In the genomic region with DNA sequence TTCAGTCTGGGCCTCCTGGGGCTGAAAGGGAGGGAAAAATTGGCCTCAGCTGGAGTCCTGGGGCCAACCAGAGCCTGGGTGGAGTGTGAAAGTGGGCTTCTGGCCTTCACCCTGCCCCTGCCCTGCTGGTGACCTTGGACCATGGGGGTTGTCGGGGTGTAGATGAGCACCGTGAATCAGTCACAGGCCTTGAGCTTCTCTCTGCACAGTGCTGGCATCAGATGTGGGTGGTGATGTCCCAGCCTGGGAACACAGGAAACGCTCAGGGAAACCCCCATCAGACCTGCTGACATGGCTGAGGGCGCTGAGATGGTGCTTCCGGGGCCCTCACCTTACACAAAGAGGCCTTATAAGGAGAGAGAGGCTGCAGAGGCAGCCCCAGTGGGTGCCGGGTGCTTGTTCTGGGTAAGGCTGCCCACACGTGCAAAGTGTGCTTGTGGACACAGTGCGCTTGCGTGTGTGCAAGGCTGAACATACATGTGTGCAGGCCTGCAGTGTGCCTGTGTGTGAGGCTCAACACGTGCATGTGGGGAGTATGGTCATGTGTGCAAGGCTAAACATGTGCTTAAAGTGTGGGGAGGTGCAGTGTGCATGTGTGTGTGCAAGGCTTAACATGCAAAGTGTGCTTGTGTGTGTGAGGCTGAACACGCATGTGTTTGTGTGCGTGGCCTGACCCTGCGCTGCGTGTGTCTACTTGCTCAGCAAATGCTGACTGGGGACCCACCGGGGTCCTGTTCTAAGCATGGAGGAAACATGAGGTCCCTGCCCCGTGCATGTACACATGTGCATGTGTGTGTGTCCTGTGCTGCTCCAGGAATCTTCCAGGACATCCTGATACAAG, we compare ENCODE assay signal across 1 cellular context.
TF ChIP-seq lines count a peak whose summit lies in the region.

No MANE protein-coding gene starts in this region.

TF ChIP-seq in HepG2, 621 proteins besides CTCF, POLR2A, EP300 and RAD21 (continued from another document and continues in another):
- TF ChIP-seq, protein P1, sequence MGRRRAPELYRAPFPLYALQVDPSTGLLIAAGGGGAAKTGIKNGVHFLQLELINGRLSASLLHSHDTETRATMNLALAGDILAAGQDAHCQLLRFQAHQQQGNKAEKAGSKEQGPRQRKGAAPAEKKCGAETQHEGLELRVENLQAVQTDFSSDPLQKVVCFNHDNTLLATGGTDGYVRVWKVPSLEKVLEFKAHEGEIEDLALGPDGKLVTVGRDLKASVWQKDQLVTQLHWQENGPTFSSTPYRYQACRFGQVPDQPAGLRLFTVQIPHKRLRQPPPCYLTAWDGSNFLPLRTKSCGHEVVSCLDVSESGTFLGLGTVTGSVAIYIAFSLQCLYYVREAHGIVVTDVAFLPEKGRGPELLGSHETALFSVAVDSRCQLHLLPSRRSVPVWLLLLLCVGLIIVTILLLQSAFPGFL (CRISPR knock-in tag; IDR thresholded peaks at IDR 0.05), result no peak
- TF ChIP-seq, protein P2, sequence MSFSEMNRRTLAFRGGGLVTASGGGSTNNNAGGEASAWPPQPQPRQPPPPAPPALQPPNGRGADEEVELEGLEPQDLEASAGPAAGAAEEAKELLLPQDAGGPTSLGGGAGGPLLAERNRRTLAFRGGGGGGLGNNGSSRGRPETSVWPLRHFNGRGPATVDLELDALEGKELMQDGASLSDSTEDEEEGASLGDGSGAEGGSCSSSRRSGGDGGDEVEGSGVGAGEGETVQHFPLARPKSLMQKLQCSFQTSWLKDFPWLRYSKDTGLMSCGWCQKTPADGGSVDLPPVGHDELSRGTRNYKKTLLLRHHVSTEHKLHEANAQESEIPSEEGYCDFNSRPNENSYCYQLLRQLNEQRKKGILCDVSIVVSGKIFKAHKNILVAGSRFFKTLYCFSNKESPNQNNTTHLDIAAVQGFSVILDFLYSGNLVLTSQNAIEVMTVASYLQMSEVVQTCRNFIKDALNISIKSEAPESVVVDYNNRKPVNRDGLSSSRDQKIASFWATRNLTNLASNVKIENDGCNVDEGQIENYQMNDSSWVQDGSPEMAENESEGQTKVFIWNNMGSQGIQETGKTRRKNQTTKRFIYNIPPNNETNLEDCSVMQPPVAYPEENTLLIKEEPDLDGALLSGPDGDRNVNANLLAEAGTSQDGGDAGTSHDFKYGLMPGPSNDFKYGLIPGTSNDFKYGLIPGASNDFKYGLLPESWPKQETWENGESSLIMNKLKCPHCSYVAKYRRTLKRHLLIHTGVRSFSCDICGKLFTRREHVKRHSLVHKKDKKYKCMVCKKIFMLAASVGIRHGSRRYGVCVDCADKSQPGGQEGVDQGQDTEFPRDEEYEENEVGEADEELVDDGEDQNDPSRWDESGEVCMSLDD (CRISPR knock-in tag; IDR thresholded peaks at IDR 0.05; ENCODE audit: borderline replicate concordance), result no peak
- TF ChIP-seq ZNF674 (CRISPR knock-in tag; IDR thresholded peaks at IDR 0.05; ENCODE audit: low read depth), result no peak
- no peak for TF ChIP-seq ZFP36L2 (CRISPR knock-in tag; IDR thresholded peaks at IDR 0.05)
- no peak for TF ChIP-seq GFI1 (CRISPR knock-in tag; IDR thresholded peaks at IDR 0.05; ENCODE audit: borderline replicate concordance)
- no peak for TF ChIP-seq SSRP1 (CRISPR knock-in tag; IDR thresholded peaks at IDR 0.05)
- no peak for TF ChIP-seq ZNF34 (CRISPR knock-in tag; IDR thresholded peaks at IDR 0.05; ENCODE audit: borderline replicate concordance)
- no peak for TF ChIP-seq ZC3H4 (CRISPR knock-in tag; IDR thresholded peaks at IDR 0.05; ENCODE audit: borderline replicate concordance)
- no peak for TF ChIP-seq ZNF713 (CRISPR knock-in tag; IDR thresholded peaks at IDR 0.05)
- no peak for TF ChIP-seq ZNF839 (CRISPR knock-in tag; IDR thresholded peaks at IDR 0.05; ENCODE audit: borderline replicate concordance)
- TF ChIP-seq ZNF335 (CRISPR knock-in tag; IDR thresholded peaks at IDR 0.05), result no peak
- no peak for TF ChIP-seq ZFP1 (CRISPR knock-in tag; IDR thresholded peaks at IDR 0.05)
- no peak for TF ChIP-seq SIN3B (IDR thresholded peaks at IDR 0.05; ENCODE audit: low read length)
- TF ChIP-seq ATF7 (IDR thresholded peaks at IDR 0.05), result no peak
- no peak for TF ChIP-seq ATF7 (CRISPR knock-in tag; IDR thresholded peaks at IDR 0.05)
- TF ChIP-seq ZNF260 (CRISPR knock-in tag; IDR thresholded peaks at IDR 0.05; ENCODE audit: borderline replicate concordance, low read depth), result no peak
- TF ChIP-seq ZNF121 (CRISPR knock-in tag; IDR thresholded peaks at IDR 0.05), result no peak
- TF ChIP-seq AGO2 (optimal IDR thresholded peaks at IDR 0.05; ENCODE audit: low read depth, low read length), result peak; percentile 65
- peak; percentile 64; the same call in 1 of the 2 replicates for TF ChIP-seq HIVEP1 (CRISPR knock-in tag; IDR thresholded peaks at IDR 0.05)
- TF ChIP-seq MTF1 (CRISPR knock-in tag; IDR thresholded peaks at IDR 0.05), result no peak
- TF ChIP-seq NFYC (CRISPR knock-in tag; IDR thresholded peaks at IDR 0.05), result no peak
- no peak for TF ChIP-seq POLR2G (IDR thresholded peaks at IDR 0.05; ENCODE audit: low read depth, low read length)
- TF ChIP-seq ZNF615 (CRISPR knock-in tag; IDR thresholded peaks at IDR 0.05; ENCODE audit: borderline replicate concordance), result no peak
- TF ChIP-seq, protein P3, sequence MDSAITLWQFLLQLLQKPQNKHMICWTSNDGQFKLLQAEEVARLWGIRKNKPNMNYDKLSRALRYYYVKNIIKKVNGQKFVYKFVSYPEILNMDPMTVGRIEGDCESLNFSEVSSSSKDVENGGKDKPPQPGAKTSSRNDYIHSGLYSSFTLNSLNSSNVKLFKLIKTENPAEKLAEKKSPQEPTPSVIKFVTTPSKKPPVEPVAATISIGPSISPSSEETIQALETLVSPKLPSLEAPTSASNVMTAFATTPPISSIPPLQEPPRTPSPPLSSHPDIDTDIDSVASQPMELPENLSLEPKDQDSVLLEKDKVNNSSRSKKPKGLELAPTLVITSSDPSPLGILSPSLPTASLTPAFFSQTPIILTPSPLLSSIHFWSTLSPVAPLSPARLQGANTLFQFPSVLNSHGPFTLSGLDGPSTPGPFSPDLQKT (CRISPR knock-in tag; IDR thresholded peaks at IDR 0.05; ENCODE audit: borderline replicate concordance), result no peak
- no peak for TF ChIP-seq ZNF788 (CRISPR knock-in tag; IDR thresholded peaks at IDR 0.05; ENCODE audit: borderline replicate concordance)
- TF ChIP-seq, protein P4, sequence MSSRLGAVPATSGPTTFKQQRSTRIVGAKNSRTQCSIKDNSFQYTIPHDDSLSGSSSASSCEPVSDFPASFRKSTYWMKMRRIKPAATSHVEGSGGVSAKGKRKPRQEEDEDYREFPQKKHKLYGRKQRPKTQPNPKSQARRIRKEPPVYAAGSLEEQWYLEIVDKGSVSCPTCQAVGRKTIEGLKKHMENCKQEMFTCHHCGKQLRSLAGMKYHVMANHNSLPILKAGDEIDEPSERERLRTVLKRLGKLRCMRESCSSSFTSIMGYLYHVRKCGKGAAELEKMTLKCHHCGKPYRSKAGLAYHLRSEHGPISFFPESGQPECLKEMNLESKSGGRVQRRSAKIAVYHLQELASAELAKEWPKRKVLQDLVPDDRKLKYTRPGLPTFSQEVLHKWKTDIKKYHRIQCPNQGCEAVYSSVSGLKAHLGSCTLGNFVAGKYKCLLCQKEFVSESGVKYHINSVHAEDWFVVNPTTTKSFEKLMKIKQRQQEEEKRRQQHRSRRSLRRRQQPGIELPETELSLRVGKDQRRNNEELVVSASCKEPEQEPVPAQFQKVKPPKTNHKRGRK (CRISPR knock-in tag; IDR thresholded peaks at IDR 0.05), result no peak
- no peak for TF ChIP-seq MAFF (IDR thresholded peaks at IDR 0.05; ENCODE audit: low read depth, low read length)
- peak; percentile 16 for TF ChIP-seq YY1 (IDR thresholded peaks at IDR 0.05; ENCODE audit: insufficient read depth, insufficient replicate concordance, low read depth, low read length)
- TF ChIP-seq, protein P5, sequence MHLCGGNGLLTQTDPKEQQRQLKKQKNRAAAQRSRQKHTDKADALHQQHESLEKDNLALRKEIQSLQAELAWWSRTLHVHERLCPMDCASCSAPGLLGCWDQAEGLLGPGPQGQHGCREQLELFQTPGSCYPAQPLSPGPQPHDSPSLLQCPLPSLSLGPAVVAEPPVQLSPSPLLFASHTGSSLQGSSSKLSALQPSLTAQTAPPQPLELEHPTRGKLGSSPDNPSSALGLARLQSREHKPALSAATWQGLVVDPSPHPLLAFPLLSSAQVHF (CRISPR knock-in tag; IDR thresholded peaks at IDR 0.05), result no peak
- no peak for TF ChIP-seq ZNF552 (CRISPR knock-in tag; IDR thresholded peaks at IDR 0.05; ENCODE audit: borderline replicate concordance)
- no peak; the same call in 1 of the 2 replicates for TF ChIP-seq KDM5B (CRISPR knock-in tag; IDR thresholded peaks at IDR 0.05; ENCODE audit: borderline replicate concordance)
- TF ChIP-seq NCOA1 (CRISPR knock-in tag; IDR thresholded peaks at IDR 0.05), result peak; percentile 38; the same call in 1 of the 2 replicates
- TF ChIP-seq KLF13 (CRISPR knock-in tag; IDR thresholded peaks at IDR 0.05), result no peak
- no peak for TF ChIP-seq ZNF777 (CRISPR knock-in tag; IDR thresholded peaks at IDR 0.05)
- no peak for TF ChIP-seq CBFB (CRISPR knock-in tag; IDR thresholded peaks at IDR 0.05)
- TF ChIP-seq TP53 (CRISPR knock-in tag; conservative IDR thresholded peaks at IDR 0.05), result no peak
- TF ChIP-seq KDM1A (CRISPR knock-in tag; IDR thresholded peaks at IDR 0.05), result no peak
- TF ChIP-seq MED1 (CRISPR knock-in tag; IDR thresholded peaks at IDR 0.05), result peak; percentile 58
- TF ChIP-seq ATF1 (CRISPR knock-in tag; IDR thresholded peaks at IDR 0.05), result no peak
- TF ChIP-seq SP2 (CRISPR knock-in tag; IDR thresholded peaks at IDR 0.05), result no peak
- no peak for TF ChIP-seq MBD4 (IDR thresholded peaks at IDR 0.05; ENCODE audit: borderline replicate concordance, low read length)
- TF ChIP-seq ZNF768 (CRISPR knock-in tag; IDR thresholded peaks at IDR 0.05), result 0 out of 2 replicates have a peak, but pooled peaks have one; percentile 8
- TF ChIP-seq, protein P6, sequence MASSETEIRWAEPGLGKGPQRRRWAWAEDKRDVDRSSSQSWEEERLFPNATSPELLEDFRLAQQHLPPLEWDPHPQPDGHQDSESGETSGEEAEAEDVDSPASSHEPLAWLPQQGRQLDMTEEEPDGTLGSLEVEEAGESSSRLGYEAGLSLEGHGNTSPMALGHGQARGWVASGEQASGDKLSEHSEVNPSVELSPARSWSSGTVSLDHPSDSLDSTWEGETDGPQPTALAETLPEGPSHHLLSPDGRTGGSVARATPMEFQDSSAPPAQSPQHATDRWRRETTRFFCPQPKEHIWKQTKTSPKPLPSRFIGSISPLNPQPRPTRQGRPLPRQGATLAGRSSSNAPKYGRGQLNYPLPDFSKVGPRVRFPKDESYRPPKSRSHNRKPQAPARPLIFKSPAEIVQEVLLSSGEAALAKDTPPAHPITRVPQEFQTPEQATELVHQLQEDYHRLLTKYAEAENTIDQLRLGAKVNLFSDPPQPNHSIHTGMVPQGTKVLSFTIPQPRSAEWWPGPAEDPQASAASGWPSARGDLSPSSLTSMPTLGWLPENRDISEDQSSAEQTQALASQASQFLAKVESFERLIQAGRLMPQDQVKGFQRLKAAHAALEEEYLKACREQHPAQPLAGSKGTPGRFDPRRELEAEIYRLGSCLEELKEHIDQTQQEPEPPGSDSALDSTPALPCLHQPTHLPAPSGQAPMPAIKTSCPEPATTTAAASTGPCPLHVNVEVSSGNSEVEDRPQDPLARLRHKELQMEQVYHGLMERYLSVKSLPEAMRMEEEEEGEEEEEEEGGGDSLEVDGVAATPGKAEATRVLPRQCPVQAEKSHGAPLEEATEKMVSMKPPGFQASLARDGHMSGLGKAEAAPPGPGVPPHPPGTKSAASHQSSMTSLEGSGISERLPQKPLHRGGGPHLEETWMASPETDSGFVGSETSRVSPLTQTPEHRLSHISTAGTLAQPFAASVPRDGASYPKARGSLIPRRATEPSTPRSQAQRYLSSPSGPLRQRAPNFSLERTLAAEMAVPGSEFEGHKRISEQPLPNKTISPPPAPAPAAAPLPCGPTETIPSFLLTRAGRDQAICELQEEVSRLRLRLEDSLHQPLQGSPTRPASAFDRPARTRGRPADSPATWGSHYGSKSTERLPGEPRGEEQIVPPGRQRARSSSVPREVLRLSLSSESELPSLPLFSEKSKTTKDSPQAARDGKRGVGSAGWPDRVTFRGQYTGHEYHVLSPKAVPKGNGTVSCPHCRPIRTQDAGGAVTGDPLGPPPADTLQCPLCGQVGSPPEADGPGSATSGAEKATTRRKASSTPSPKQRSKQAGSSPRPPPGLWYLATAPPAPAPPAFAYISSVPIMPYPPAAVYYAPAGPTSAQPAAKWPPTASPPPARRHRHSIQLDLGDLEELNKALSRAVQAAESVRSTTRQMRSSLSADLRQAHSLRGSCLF (CRISPR knock-in tag; IDR thresholded peaks at IDR 0.05; ENCODE audit: borderline replicate concordance), result no peak
- no peak for TF ChIP-seq KDM4B (CRISPR knock-in tag; IDR thresholded peaks at IDR 0.05)
- TF ChIP-seq CBX1 (IDR thresholded peaks at IDR 0.05; ENCODE audit: low read depth), result no peak
- TF ChIP-seq MAZ (IDR thresholded peaks at IDR 0.05; ENCODE audit: borderline replicate concordance, low read depth, low read length), result no peak; the same call in 1 of the 2 replicates
- TF ChIP-seq MAZ (CRISPR knock-in tag; IDR thresholded peaks at IDR 0.05; ENCODE audit: low read depth), result no peak
- TF ChIP-seq RBAK (CRISPR knock-in tag; IDR thresholded peaks at IDR 0.05), result no peak
- TF ChIP-seq, protein P7, sequence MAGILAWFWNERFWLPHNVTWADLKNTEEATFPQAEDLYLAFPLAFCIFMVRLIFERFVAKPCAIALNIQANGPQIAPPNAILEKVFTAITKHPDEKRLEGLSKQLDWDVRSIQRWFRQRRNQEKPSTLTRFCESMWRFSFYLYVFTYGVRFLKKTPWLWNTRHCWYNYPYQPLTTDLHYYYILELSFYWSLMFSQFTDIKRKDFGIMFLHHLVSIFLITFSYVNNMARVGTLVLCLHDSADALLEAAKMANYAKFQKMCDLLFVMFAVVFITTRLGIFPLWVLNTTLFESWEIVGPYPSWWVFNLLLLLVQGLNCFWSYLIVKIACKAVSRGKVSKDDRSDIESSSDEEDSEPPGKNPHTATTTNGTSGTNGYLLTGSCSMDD (CRISPR knock-in tag; IDR thresholded peaks at IDR 0.05), result no peak
- no peak for TF ChIP-seq ZNF563 (CRISPR knock-in tag; IDR thresholded peaks at IDR 0.05)
- no peak for TF ChIP-seq SATB2 (CRISPR knock-in tag; IDR thresholded peaks at IDR 0.05)
- TF ChIP-seq, protein P8, sequence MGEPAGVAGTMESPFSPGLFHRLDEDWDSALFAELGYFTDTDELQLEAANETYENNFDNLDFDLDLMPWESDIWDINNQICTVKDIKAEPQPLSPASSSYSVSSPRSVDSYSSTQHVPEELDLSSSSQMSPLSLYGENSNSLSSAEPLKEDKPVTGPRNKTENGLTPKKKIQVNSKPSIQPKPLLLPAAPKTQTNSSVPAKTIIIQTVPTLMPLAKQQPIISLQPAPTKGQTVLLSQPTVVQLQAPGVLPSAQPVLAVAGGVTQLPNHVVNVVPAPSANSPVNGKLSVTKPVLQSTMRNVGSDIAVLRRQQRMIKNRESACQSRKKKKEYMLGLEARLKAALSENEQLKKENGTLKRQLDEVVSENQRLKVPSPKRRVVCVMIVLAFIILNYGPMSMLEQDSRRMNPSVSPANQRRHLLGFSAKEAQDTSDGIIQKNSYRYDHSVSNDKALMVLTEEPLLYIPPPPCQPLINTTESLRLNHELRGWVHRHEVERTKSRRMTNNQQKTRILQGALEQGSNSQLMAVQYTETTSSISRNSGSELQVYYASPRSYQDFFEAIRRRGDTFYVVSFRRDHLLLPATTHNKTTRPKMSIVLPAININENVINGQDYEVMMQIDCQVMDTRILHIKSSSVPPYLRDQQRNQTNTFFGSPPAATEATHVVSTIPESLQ (CRISPR knock-in tag; conservative IDR thresholded peaks at IDR 0.05), result no peak
- no peak for TF ChIP-seq GPN1 (CRISPR knock-in tag; IDR thresholded peaks at IDR 0.05; ENCODE audit: borderline replicate concordance)
- no peak for TF ChIP-seq ONECUT2 (CRISPR knock-in tag; IDR thresholded peaks at IDR 0.05)
